In genomic region chr11:66020618-66021357, GRCh38 we compare ENCODE assay signal across 1 cellular context.
TF ChIP-seq lines count a peak whose summit lies in the region.

No MANE protein-coding gene starts in this region.

TF ChIP-seq in K562, 482 proteins besides CTCF, POLR2A, EP300 and RAD21 (continued from another document and continues in another):
- TF ChIP-seq ZNF609 (CRISPR knock-in tag; IDR thresholded peaks at IDR 0.05; ENCODE audit: borderline replicate concordance) (no peak), ZSCAN29 (IDR thresholded peaks at IDR 0.05) (no peak), SUPT5H (IDR thresholded peaks at IDR 0.05) (no peak), HIVEP1 (CRISPR knock-in tag; IDR thresholded peaks at IDR 0.05) (no peak), NUFIP1 (IDR thresholded peaks at IDR 0.05; ENCODE audit: partially characterized antibody) (no peak), HNRNPH1 (optimal IDR thresholded peaks at IDR 0.05; ENCODE audit: low read depth, low read length) (no peak), TEAD1 (CRISPR knock-in tag; IDR thresholded peaks at IDR 0.05) (no peak), CBFB (CRISPR knock-in tag; IDR thresholded peaks at IDR 0.05) (no peak), SMARCB1 (IDR thresholded peaks at IDR 0.05; ENCODE audit: insufficient read length, low read depth) (no peak), ZNF146 (CRISPR knock-in tag; IDR thresholded peaks at IDR 0.05; ENCODE audit: unreplicated experiment) (no peak), CBFA2T3 (IDR thresholded peaks at IDR 0.05) (0 out of 2 replicates have a peak, but pooled peaks have one; percentile 11), FOXK1 (CRISPR knock-in tag; IDR thresholded peaks at IDR 0.05; ENCODE audit: borderline replicate concordance) (no peak), NONO (IDR thresholded peaks at IDR 0.05; ENCODE audit: low read depth in 2 of 2, low read length in 1 of 2) (no peak), JUNB (CRISPR knock-in tag; conservative IDR thresholded peaks at IDR 0.05) (no peak), SIX5 (IDR thresholded peaks at IDR 0.05; ENCODE audit: borderline replicate concordance in 1 of 2, insufficient read depth in 1 of 2, low read depth in 1 of 2, low read length in 2 of 2) (no peak), SIN3A (IDR thresholded peaks at IDR 0.05; ENCODE audit: borderline replicate concordance in 2 of 2, control insufficient read depth in 1 of 2, low read depth in 2 of 2, low read length in 2 of 2) (no peak), NFE2 (IDR thresholded peaks at IDR 0.05; ENCODE audit: low read depth) (peak; percentile 50; the same call in 1 of the 2 replicates), STAG1 (CRISPR knock-in tag; IDR thresholded peaks at IDR 0.05; ENCODE audit: borderline replicate concordance) (no peak), ZNF707 (CRISPR knock-in tag; conservative IDR thresholded peaks at IDR 0.05) (no peak), ETV6 (IDR thresholded peaks at IDR 0.05; ENCODE audit: borderline replicate concordance in 1 of 2, low read depth in 2 of 2, low read length in 1 of 2) (no peak; a peak in 1 of 4 replicates), ETV6 (CRISPR knock-in tag; IDR thresholded peaks at IDR 0.05; ENCODE audit: borderline replicate concordance) (no peak), NR2F6 (CRISPR knock-in tag; IDR thresholded peaks at IDR 0.05) (no peak), ZNF644 (tag; IDR thresholded peaks at IDR 0.05; ENCODE audit: low read depth) (no peak), BHLHE40 (IDR thresholded peaks at IDR 0.05; ENCODE audit: low read length) (no peak), ZKSCAN1 (IDR thresholded peaks at IDR 0.05; ENCODE audit: low read depth, low read length) (no peak), KDM2B (CRISPR knock-in tag; IDR thresholded peaks at IDR 0.05) (no peak)
- TF ChIP-seq, protein P1, sequence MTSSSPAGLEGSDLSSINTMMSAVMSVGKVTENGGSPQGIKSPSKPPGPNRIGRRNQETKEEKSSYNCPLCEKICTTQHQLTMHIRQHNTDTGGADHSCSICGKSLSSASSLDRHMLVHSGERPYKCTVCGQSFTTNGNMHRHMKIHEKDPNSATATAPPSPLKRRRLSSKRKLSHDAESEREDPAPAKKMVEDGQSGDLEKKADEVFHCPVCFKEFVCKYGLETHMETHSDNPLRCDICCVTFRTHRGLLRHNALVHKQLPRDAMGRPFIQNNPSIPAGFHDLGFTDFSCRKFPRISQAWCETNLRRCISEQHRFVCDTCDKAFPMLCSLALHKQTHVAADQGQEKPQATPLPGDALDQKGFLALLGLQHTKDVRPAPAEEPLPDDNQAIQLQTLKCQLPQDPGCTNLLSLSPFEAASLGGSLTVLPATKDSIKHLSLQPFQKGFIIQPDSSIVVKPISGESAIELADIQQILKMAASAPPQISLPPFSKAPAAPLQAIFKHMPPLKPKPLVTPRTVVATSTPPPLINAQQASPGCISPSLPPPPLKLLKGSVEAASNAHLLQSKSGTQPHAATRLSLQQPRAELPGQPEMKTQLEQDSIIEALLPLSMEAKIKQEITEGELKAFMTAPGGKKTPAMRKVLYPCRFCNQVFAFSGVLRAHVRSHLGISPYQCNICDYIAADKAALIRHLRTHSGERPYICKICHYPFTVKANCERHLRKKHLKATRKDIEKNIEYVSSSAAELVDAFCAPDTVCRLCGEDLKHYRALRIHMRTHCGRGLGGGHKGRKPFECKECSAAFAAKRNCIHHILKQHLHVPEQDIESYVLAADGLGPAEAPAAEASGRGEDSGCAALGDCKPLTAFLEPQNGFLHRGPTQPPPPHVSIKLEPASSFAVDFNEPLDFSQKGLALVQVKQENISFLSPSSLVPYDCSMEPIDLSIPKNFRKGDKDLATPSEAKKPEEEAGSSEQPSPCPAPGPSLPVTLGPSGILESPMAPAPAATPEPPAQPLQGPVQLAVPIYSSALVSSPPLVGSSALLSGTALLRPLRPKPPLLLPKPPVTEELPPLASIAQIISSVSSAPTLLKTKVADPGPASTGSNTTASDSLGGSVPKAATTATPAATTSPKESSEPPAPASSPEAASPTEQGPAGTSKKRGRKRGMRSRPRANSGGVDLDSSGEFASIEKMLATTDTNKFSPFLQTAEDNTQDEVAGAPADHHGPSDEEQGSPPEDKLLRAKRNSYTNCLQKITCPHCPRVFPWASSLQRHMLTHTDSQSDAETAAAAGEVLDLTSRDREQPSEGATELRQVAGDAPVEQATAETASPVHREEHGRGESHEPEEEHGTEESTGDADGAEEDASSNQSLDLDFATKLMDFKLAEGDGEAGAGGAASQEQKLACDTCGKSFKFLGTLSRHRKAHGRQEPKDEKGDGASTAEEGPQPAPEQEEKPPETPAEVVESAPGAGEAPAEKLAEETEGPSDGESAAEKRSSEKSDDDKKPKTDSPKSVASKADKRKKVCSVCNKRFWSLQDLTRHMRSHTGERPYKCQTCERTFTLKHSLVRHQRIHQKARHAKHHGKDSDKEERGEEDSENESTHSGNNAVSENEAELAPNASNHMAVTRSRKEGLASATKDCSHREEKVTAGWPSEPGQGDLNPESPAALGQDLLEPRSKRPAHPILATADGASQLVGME (CRISPR knock-in tag; IDR thresholded peaks at IDR 0.05) = no peak
- TF ChIP-seq, protein P2, sequence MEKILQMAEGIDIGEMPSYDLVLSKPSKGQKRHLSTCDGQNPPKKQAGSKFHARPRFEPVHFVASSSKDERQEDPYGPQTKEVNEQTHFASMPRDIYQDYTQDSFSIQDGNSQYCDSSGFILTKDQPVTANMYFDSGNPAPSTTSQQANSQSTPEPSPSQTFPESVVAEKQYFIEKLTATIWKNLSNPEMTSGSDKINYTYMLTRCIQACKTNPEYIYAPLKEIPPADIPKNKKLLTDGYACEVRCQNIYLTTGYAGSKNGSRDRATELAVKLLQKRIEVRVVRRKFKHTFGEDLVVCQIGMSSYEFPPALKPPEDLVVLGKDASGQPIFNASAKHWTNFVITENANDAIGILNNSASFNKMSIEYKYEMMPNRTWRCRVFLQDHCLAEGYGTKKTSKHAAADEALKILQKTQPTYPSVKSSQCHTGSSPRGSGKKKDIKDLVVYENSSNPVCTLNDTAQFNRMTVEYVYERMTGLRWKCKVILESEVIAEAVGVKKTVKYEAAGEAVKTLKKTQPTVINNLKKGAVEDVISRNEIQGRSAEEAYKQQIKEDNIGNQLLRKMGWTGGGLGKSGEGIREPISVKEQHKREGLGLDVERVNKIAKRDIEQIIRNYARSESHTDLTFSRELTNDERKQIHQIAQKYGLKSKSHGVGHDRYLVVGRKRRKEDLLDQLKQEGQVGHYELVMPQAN (IDR thresholded peaks at IDR 0.05; ENCODE audit: borderline replicate concordance) = no peak
- TF ChIP-seq, protein P3, sequence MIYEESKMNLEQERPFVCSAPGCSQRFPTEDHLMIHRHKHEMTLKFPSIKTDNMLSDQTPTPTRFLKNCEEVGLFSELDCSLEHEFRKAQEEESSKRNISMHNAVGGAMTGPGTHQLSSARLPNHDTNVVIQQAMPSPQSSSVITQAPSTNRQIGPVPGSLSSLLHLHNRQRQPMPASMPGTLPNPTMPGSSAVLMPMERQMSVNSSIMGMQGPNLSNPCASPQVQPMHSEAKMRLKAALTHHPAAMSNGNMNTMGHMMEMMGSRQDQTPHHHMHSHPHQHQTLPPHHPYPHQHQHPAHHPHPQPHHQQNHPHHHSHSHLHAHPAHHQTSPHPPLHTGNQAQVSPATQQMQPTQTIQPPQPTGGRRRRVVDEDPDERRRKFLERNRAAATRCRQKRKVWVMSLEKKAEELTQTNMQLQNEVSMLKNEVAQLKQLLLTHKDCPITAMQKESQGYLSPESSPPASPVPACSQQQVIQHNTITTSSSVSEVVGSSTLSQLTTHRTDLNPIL (CRISPR knock-in tag; IDR thresholded peaks at IDR 0.05) = no peak
- TF ChIP-seq, protein P4, sequence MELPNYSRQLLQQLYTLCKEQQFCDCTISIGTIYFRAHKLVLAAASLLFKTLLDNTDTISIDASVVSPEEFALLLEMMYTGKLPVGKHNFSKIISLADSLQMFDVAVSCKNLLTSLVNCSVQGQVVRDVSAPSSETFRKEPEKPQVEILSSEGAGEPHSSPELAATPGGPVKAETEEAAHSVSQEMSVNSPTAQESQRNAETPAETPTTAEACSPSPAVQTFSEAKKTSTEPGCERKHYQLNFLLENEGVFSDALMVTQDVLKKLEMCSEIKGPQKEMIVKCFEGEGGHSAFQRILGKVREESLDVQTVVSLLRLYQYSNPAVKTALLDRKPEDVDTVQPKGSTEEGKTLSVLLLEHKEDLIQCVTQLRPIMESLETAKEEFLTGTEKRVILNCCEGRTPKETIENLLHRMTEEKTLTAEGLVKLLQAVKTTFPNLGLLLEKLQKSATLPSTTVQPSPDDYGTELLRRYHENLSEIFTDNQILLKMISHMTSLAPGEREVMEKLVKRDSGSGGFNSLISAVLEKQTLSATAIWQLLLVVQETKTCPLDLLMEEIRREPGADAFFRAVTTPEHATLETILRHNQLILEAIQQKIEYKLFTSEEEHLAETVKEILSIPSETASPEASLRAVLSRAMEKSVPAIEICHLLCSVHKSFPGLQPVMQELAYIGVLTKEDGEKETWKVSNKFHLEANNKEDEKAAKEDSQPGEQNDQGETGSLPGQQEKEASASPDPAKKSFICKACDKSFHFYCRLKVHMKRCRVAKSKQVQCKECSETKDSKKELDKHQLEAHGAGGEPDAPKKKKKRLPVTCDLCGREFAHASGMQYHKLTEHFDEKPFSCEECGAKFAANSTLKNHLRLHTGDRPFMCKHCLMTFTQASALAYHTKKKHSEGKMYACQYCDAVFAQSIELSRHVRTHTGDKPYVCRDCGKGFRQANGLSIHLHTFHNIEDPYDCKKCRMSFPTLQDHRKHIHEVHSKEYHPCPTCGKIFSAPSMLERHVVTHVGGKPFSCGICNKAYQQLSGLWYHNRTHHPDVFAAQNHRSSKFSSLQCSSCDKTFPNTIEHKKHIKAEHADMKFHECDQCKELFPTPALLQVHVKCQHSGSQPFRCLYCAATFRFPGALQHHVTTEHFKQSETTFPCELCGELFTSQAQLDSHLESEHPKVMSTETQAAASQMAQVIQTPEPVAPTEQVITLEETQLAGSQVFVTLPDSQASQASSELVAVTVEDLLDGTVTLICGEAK (IDR thresholded peaks at IDR 0.05) = no peak
- TF ChIP-seq, protein P4 (CRISPR knock-in tag; IDR thresholded peaks at IDR 0.05) = no peak
